Comparison of ENCODE assay signal across 11 cellular contexts in genomic region chr14:23550131-23550826, GRCh38. TPM values are rescaled to one million over a fixed set of nuclear protein-coding genes. Genes with fewer than 3 reads are reported as not detected.
DNase-seq lines count a peak whose midpoint lies in the region; ATAC-seq and TF ChIP-seq lines count a peak whose summit lies in the region.
"Had no signal": no experiment of that assay in that cellular context is flagged by ENCODE, and none has a peak within 500 bp of the region (broad histone marks: within the 10 kb centered on the region; RNA-seq: fewer than 3 reads in every experiment).

No MANE protein-coding gene starts in this region.

- no peak overlapping the region for H3K27ac Mint-ChIP-seq in GM23338
- H3K27ac Mint-ChIP-seq: brain, memory B cell had no signal

- no peak overlapping the region for H2AFZ ChIP-seq in GM23338
- peak overlapping the region; percentile 88 for H2AFZ ChIP-seq in smooth muscle cell (ENCODE audit: low read depth)

- H3K36me3 Mint-ChIP-seq in GM23338 (ENCODE audit: low read depth) = peaks cover 8% of the 10 kb centered on the region; the same call in 2 of the 3 replicates
- H3K36me3 Mint-ChIP-seq: brain, memory B cell had no signal

- peaks cover 3% of the 10 kb centered on the region for H3K27me3 Mint-ChIP-seq in GM23338 (ENCODE audit: insufficient read depth, low read depth, poor library complexity)
- H3K27me3 Mint-ChIP-seq: brain, memory B cell had no signal

- TF ChIP-seq CTCF in GM23338 (conservative IDR thresholded peaks at IDR 0.05; ENCODE audit: low read depth in 2 of 2) (no peak), WERI-Rb-1 (IDR thresholded peaks at IDR 0.05; ENCODE audit: low read depth, low read length) (no peak), smooth muscle cell (IDR thresholded peaks at IDR 0.05; ENCODE audit: borderline replicate concordance, insufficient read depth, poor library complexity, severe bottlenecking) (no peak)

- H3K79me2 ChIP-seq in GM23338 (replicated peaks; ENCODE audit: insufficient read depth) (peaks cover 52% of the 10 kb centered on the region), smooth muscle cell (ENCODE audit: low read depth) (no peaks in the 10 kb centered on the region)

- H3K9me2 ChIP-seq in GM23338 (ENCODE audit: insufficient read depth) = no peaks in the 10 kb centered on the region

- ATAC-seq in GM23338 (peak; percentile 0; the same call in 1 of the 3 replicates), HG03439 (IDR thresholded peaks at IDR 0.05; ENCODE audit: unreplicated experiment) (no peak)

- WGBS in smooth muscle cell (ENCODE audit: low lambda C conversion rate) = 13% methylated on average over 13 of the region's 13 CpGs

- peak overlapping the region; percentile 100 for H3K4me3 ChIP-seq in GM23338
- peak overlapping the region; percentile 78 for H3K4me3 ChIP-seq in WERI-Rb-1 (ENCODE audit: low read depth, low read length)
- peak overlapping the region; percentile 69 for H3K4me3 ChIP-seq in iPS-11a (ENCODE audit: low read depth, low read length)
- H3K4me3 ChIP-seq in smooth muscle cell = peak overlapping the region; percentile 75

- H3K27me3 ChIP-seq in GM23338 (ENCODE audit: insufficient read depth) = no peaks in the 10 kb centered on the region
- H3K27me3 ChIP-seq in WERI-Rb-1 (ENCODE audit: insufficient read depth, low read depth, severe bottlenecking) = no peaks in the 10 kb centered on the region
- H3K27me3 ChIP-seq in smooth muscle cell (ENCODE audit: low read depth) = no peaks in the 10 kb centered on the region

- H3K4me2 ChIP-seq in GM23338 (peak overlapping the region; percentile 100), smooth muscle cell (peak overlapping the region; percentile 87)

- no peaks in the 10 kb centered on the region for H3K9me3 ChIP-seq in WERI-Rb-1 (ENCODE audit: severe bottlenecking)
- H3K9me3 ChIP-seq in smooth muscle cell (replicated peaks; ENCODE audit: low read depth) = no peaks in the 10 kb centered on the region

- peak overlapping the region; percentile 99 for H3K27ac ChIP-seq in GM23338 (ENCODE audit: low read depth)
- no peak overlapping the region for H3K27ac ChIP-seq in WERI-Rb-1
- peak overlapping the region; percentile 83 for H3K27ac ChIP-seq in smooth muscle cell (ENCODE audit: low read depth)

- no peaks in the 10 kb centered on the region for H3K36me3 ChIP-seq in GM23338 (ENCODE audit: insufficient read depth)
- H3K36me3 ChIP-seq in WERI-Rb-1 = no peaks in the 10 kb centered on the region; the same call in 1 of the 2 replicates
- no peaks in the 10 kb centered on the region for H3K36me3 ChIP-seq in smooth muscle cell (ENCODE audit: low read depth)

- peaks cover 62% of the 10 kb centered on the region for H3K4me1 ChIP-seq in GM23338 (ENCODE audit: insufficient read depth)
- H3K4me1 ChIP-seq in smooth muscle cell (ENCODE audit: low read depth) = peaks cover 33% of the 10 kb centered on the region

- H3K9me3 Mint-ChIP-seq in GM23338 = no peaks in the 10 kb centered on the region
- H3K9me3 Mint-ChIP-seq: brain, memory B cell had no signal

- H4K20me1 ChIP-seq in GM23338 (replicated peaks; ENCODE audit: insufficient read depth) (no peaks in the 10 kb centered on the region), smooth muscle cell (ENCODE audit: low read depth) (no peaks in the 10 kb centered on the region)

- H3K9ac ChIP-seq in smooth muscle cell (ENCODE audit: low read depth) = peak overlapping the region; percentile 63

- DNase-seq in GM23338 (ENCODE audit: low spot score) (no peak), WERI-Rb-1 (no peak), smooth muscle cell (lab: John Stamatoyannopoulos, UW; ENCODE audit: unreplicated experiment) (no peak), MV-4-11 (lab: John Stamatoyannopoulos, UW) (no peak), RKO (ENCODE audit: low spot score) (no peak), ureter (ENCODE audit: low spot score) (no peak)
- DNase-seq: NCI-H1930 had no signal

- H3F3A ChIP-seq in GM23338 (replicated peaks; ENCODE audit: low read depth) = 0 out of 2 replicates have a peak, but pooled peaks cover 12% of the 10 kb centered on the region
- peaks cover 6% of the 10 kb centered on the region for H3F3A ChIP-seq in smooth muscle cell (ENCODE audit: low read depth)

- H3K4me3 Mint-ChIP-seq in GM23338 = no peak overlapping the region
- H3K4me3 Mint-ChIP-seq: brain, memory B cell had no signal

- peaks cover 9% of the 10 kb centered on the region for H3K4me1 Mint-ChIP-seq in GM23338

TF ChIP-seq in GM23338, 12 proteins besides CTCF, POLR2A, EP300 and RAD21:
- no peak for TF ChIP-seq CREB1 (CRISPR knock-in tag; IDR thresholded peaks at IDR 0.05; ENCODE audit: low read depth)
- TF ChIP-seq NANOG (IDR thresholded peaks at IDR 0.05; ENCODE audit: borderline replicate concordance) = no peak
- no peak for TF ChIP-seq JUNB (IDR thresholded peaks at IDR 0.05; ENCODE audit: unreplicated experiment)
- TF ChIP-seq EZH2 (IDR thresholded peaks at IDR 0.05; ENCODE audit: low read depth, unreplicated experiment) = no peak
- no peak for TF ChIP-seq POLR2AphosphoS5 (IDR thresholded peaks at IDR 0.05; ENCODE audit: low read depth)
- no peak for TF ChIP-seq ETS1 (IDR thresholded peaks at IDR 0.05)
- no peak for TF ChIP-seq EZH2phosphoT487 (IDR thresholded peaks at IDR 0.05; ENCODE audit: unreplicated experiment)
- no peak for TF ChIP-seq ZNF114 (CRISPR knock-in tag; IDR thresholded peaks at IDR 0.05)
- TF ChIP-seq STAT1 (IDR thresholded peaks at IDR 0.05; ENCODE audit: unreplicated experiment) = no peak
- TF ChIP-seq REST (IDR thresholded peaks at IDR 0.05; ENCODE audit: unreplicated experiment) = no peak

RNA-seq across cellular contexts. Expression of gene ZFHX2, which starts 1.3 kb away (rescaled TPM):
- 9.9 and 11.6 TPM in 2 replicates for total RNA-seq in GM23338 (2014; rRNA removed; shearing (Covaris generic))
- polyA plus RNA-seq in GM23338 (2016; fragmentation: Nextera tagmentation; extraction: Ambion mirVana) = 18.5 and 22.4 TPM in 2 replicates
- 0.13 and 0.27 TPM in 2 replicates for total RNA-seq in smooth muscle cell
- 1.4 and 1.6 TPM in 2 replicates for polyA plus RNA-seq in smooth muscle cell
- 2.8 TPM for total RNA-seq in ureter

RNA-seq across cellular contexts. Expression of gene THTPA, which starts 5.8 kb away (rescaled TPM):
- total RNA-seq in GM23338 (2014; rRNA removed; shearing (Covaris generic)) = 15.0 and 21.3 TPM in 2 replicates
- polyA plus RNA-seq in GM23338 (2016; fragmentation: Nextera tagmentation; extraction: Ambion mirVana) (6.3 and 8.6 TPM in 2 replicates), smooth muscle cell (6.1 and 7.3 TPM in 2 replicates)
- total RNA-seq in smooth muscle cell (5.7 and 10.2 TPM in 2 replicates), ureter (20.2 TPM)

RNA-seq across cellular contexts. Expression of gene AP1G2, which starts 17.3 kb away (rescaled TPM):
- total RNA-seq in GM23338 (2014; rRNA removed; shearing (Covaris generic)) = 63.5 and 70.8 TPM in 2 replicates
- polyA plus RNA-seq in GM23338 (2016; fragmentation: Nextera tagmentation; extraction: Ambion mirVana) (53.7 and 55.3 TPM in 2 replicates), smooth muscle cell (62.4 and 109 TPM in 2 replicates)
- total RNA-seq in smooth muscle cell (45.4 and 59.3 TPM in 2 replicates), ureter (248 TPM)

RNA-seq across cellular contexts. Expression of gene JPH4, which starts 28.3 kb away (rescaled TPM):
- 28.5 and 29.9 TPM in 2 replicates for total RNA-seq in GM23338 (2014; rRNA removed; shearing (Covaris generic))
- polyA plus RNA-seq in GM23338 (2016; fragmentation: Nextera tagmentation; extraction: Ambion mirVana) (11.0 and 11.9 TPM in 2 replicates), smooth muscle cell (not detected in 2 replicates)
- total RNA-seq in smooth muscle cell (0.54 and 2.4 TPM in 2 replicates), ureter (5.3 TPM)
